Comparison of ENCODE assay signal across 8 cellular contexts in genomic region chr1:154329551-154330131, GRCh38. TPM values are rescaled to one million over a fixed set of nuclear protein-coding genes. Genes with fewer than 3 reads are reported as not detected.
DNase-seq lines count a peak whose midpoint lies in the region; ATAC-seq and TF ChIP-seq lines count a peak whose summit lies in the region.

No MANE protein-coding gene starts in this region.

- CTCF ChIA-PET in SK-N-SH (lab: Yijun Ruan, JAX): interaction anchor here (0.6 to 6.3 kb wide), 10 partner anchors 6 to 150 kb away, joined by 3 to 99 read pairs (median 5); partner anchors contain the start of gene HAX1
- CTCF ChIA-PET in activated CD8-positive, alpha-beta T cell treated with anti-CD3 and anti-CD28 coated beads for 36 hours (lab: Charles Lee): interaction anchor here (0.6 to 7.7 kb wide), 13 partner anchors 10 to 230 kb away, joined by 3 to 214 read pairs (median 3); no protein-coding TSS in a partner anchor

- H3F3A ChIP-seq in SK-N-SH (replicated peaks; ENCODE audit: insufficient read depth): peaks cover 9% of the 10 kb centered on the region

- no peaks in the 10 kb centered on the region for H3K9me2 ChIP-seq in SK-N-SH

- WGBS in SK-N-SH (ENCODE audit: low lambda C conversion rate): 89% methylated on average over 7 of the region's 7 CpGs
- WGBS in gastroesophageal sphincter (ENCODE audit: low coverage in 1 of 2), 2 donors: 54% methylated on average over 3 of the region's 7 CpGs; no CpG with 5 or more reads in 1 of the 2 donors

- DNase-seq in SK-N-SH (peak; percentile 26), KBM-7 (no peak), cardiac septum (ENCODE audit: low spot score) (no peak), Kasumi-1 (lab: John Stamatoyannopoulos, UW) (no peak)
- DNase-seq in activated CD8-positive, alpha-beta T cell treated with anti-CD3 and anti-CD28 coated beads for 36 hours: peak; percentile 71
- DNase-seq in stimulated activated naive CD8-positive, alpha-beta T cell treated with anti-CD3 and anti-CD28 coated beads, Interleukin-15, amount 100 ng/mL, for 72 hours: peak in 1 of 2 donors; percentile 34

- peaks cover 21 to 32% of the 10 kb centered on the region in 2 experiments; a peak in 3 of 4 replicates for H3K4me1 ChIP-seq in SK-N-SH (ENCODE audit: control insufficient read depth in 1 of 2, insufficient read depth in 2 of 2, low read depth in 1 of 2, low read length in 1 of 2)
- peaks cover 13 to 85% (median 35%) of the 10 kb centered on the region in 3 donors for H3K4me1 ChIP-seq in gastroesophageal sphincter

- no peaks in the 10 kb centered on the region for H3K27me3 Mint-ChIP-seq in activated CD8-positive, alpha-beta T cell treated with anti-CD3 and anti-CD28 coated beads for 36 hours
- H3K27me3 Mint-ChIP-seq in stimulated activated naive CD8-positive, alpha-beta T cell treated with anti-CD3 and anti-CD28 coated beads, Interleukin-15, amount 100 ng/mL, for 72 hours: no peaks in the 10 kb centered on the region

- H3K4me1 Mint-ChIP-seq in activated CD8-positive, alpha-beta T cell treated with anti-CD3 and anti-CD28 coated beads for 36 hours (ENCODE audit: low read depth): peaks cover 58% of the 10 kb centered on the region
- peaks cover 74% of the 10 kb centered on the region for H3K4me1 Mint-ChIP-seq in stimulated activated naive CD8-positive, alpha-beta T cell treated with anti-CD3 and anti-CD28 coated beads, Interleukin-15, amount 100 ng/mL, for 72 hours

- no peak for ATAC-seq in SK-N-SH treated with all-trans-retinoic acid at 6 μM for 48 hours
- peak; percentile 22 for ATAC-seq in activated CD8-positive, alpha-beta T cell treated with anti-CD3 and anti-CD28 coated beads for 36 hours
- ATAC-seq in gastroesophageal sphincter: no peak
- peak; percentile 14 for ATAC-seq in stimulated activated naive CD8-positive, alpha-beta T cell treated with anti-CD3 and anti-CD28 coated beads, Interleukin-15, amount 100 ng/mL, for 72 hours

- no peak for TF ChIP-seq POLR2A in gastroesophageal sphincter (IDR thresholded peaks at IDR 0.05)

- POLR2A ChIA-PET in SK-N-SH (lab: Yijun Ruan, JAX): interaction anchor here (0.9 kb wide), 1 partner anchor 23 kb away, joined by 3 read pairs; no protein-coding TSS in a partner anchor
- POLR2A ChIA-PET in activated CD8-positive, alpha-beta T cell treated with anti-CD3 and anti-CD28 coated beads for 36 hours (lab: Charles Lee): interaction anchor here (0.8 to 4.0 kb wide), 6 partner anchors 14 to 722 kb away, joined by 3 to 27 read pairs (median 3); partner anchors contain the start of gene ADAM15

- H3K9me3 Mint-ChIP-seq in activated CD8-positive, alpha-beta T cell treated with anti-CD3 and anti-CD28 coated beads for 36 hours: no peaks in the 10 kb centered on the region
- no peaks in the 10 kb centered on the region for H3K9me3 Mint-ChIP-seq in stimulated activated naive CD8-positive, alpha-beta T cell treated with anti-CD3 and anti-CD28 coated beads, Interleukin-15, amount 100 ng/mL, for 72 hours

- H3K27ac ChIP-seq in SK-N-SH (ENCODE audit: low read depth in 2 of 2, low read length in 1 of 2) (no peak overlapping the region), gastroesophageal sphincter (peak overlapping the region; percentile 89 to 100 (median 96))

- intact Hi-C loops in activated CD8-positive, alpha-beta T cell treated with anti-CD3 and anti-CD28 coated beads for 36 hours (cut with micrococcal nuclease): loop anchor here (5.0 kb wide), 1 partner anchor 147 kb away; no protein-coding TSS in a partner anchor
- intact Hi-C loops in cardiac septum (cut with DNase I): no loop called here

- TF ChIP-seq RAD21 in SK-N-SH (IDR thresholded peaks at IDR 0.05; ENCODE audit: low read length): no peak

- H3K4me2 ChIP-seq in SK-N-SH: peak overlapping the region; percentile 91; the same call in 1 of the 2 replicates

- H3K9ac ChIP-seq in SK-N-SH: no peak overlapping the region

- no peak overlapping the region for H3K4me3 ChIP-seq in SK-N-SH (ENCODE audit: low read depth in 2 of 2, low read length in 1 of 2)
- H3K4me3 ChIP-seq in gastroesophageal sphincter: peak overlapping the region; percentile 64 to 99

- no peak for TF ChIP-seq EP300 in SK-N-SH (IDR thresholded peaks at IDR 0.05; ENCODE audit: borderline replicate concordance in 1 of 2, low read depth in 1 of 2, low read length in 1 of 2)
- TF ChIP-seq EP300 in gastroesophageal sphincter (IDR thresholded peaks at IDR 0.05): no peak

- H4K20me1 ChIP-seq in SK-N-SH (ENCODE audit: insufficient read depth): peaks cover 20% of the 10 kb centered on the region

- in situ Hi-C loops in KBM-7 (cut with MboI; ENCODE audit: low pct_unique_long_range_greater_than_20kb, low sequenced_read_pairs): no loop called here

- H3K27me3 ChIP-seq in SK-N-SH (ENCODE audit: insufficient read depth) (no peaks in the 10 kb centered on the region), gastroesophageal sphincter (no peaks in the 10 kb centered on the region)

- no peak overlapping the region for H2AFZ ChIP-seq in SK-N-SH (ENCODE audit: low read depth)

- TF ChIP-seq CTCF in SK-N-SH (IDR thresholded peaks at IDR 0.05): no peak
- no peak for TF ChIP-seq CTCF in activated CD8-positive, alpha-beta T cell treated with anti-CD3 and anti-CD28 coated beads for 36 hours (IDR thresholded peaks at IDR 0.05)
- no peak for TF ChIP-seq CTCF in gastroesophageal sphincter (IDR thresholded peaks at IDR 0.05)

- H3K36me3 Mint-ChIP-seq in activated CD8-positive, alpha-beta T cell treated with anti-CD3 and anti-CD28 coated beads for 36 hours (ENCODE audit: low read depth): peaks cover 28% of the 10 kb centered on the region

- H3K4me3 Mint-ChIP-seq in activated CD8-positive, alpha-beta T cell treated with anti-CD3 and anti-CD28 coated beads for 36 hours: peak overlapping the region; percentile 75
- peak overlapping the region; percentile 88 to 98 for H3K4me3 Mint-ChIP-seq in stimulated activated naive CD8-positive, alpha-beta T cell treated with anti-CD3 and anti-CD28 coated beads, Interleukin-15, amount 100 ng/mL, for 72 hours

- H3K9me3 ChIP-seq in SK-N-SH: no peaks in the 10 kb centered on the region
- H3K9me3 ChIP-seq in gastroesophageal sphincter: no peaks in the 10 kb centered on the region

- peaks cover 24 to 36% of the 10 kb centered on the region in 2 experiments for H3K36me3 ChIP-seq in SK-N-SH (replicated peaks in 1 of 2; ENCODE audit: control insufficient read depth in 1 of 2, insufficient read depth in 2 of 2, low read length in 1 of 2)
- peaks cover 0 to 47% of the 10 kb centered on the region in 2 donors for H3K36me3 ChIP-seq in gastroesophageal sphincter

- peak overlapping the region; percentile 89 for H3K27ac Mint-ChIP-seq in activated CD8-positive, alpha-beta T cell treated with anti-CD3 and anti-CD28 coated beads for 36 hours
- peak overlapping the region; percentile 38 to 86 for H3K27ac Mint-ChIP-seq in stimulated activated naive CD8-positive, alpha-beta T cell treated with anti-CD3 and anti-CD28 coated beads, Interleukin-15, amount 100 ng/mL, for 72 hours

- peaks cover 38% of the 10 kb centered on the region for H3K79me2 ChIP-seq in SK-N-SH (ENCODE audit: insufficient read depth)

TF ChIP-seq in SK-N-SH, 30 proteins besides CTCF, POLR2A, EP300 and RAD21:
- TF ChIP-seq YY1 (IDR thresholded peaks at IDR 0.05; ENCODE audit: low read depth) (no peak), GABPA (IDR thresholded peaks at IDR 0.05; ENCODE audit: low read depth) (no peak), RCOR1 (IDR thresholded peaks at IDR 0.05; ENCODE audit: low read length) (no peak)

TF ChIP-seq in SK-N-SH treated with all-trans-retinoic acid at 6 μM for 48 hours, 23 proteins besides CTCF, POLR2A, EP300 and RAD21:
- no peak for TF ChIP-seq BACH2 (CRISPR knock-in tag; IDR thresholded peaks at IDR 0.05; ENCODE audit: borderline replicate concordance)

RNA-seq across cellular contexts. Expression of gene ATP8B2, which starts 4.3 kb away (rescaled TPM):
- polyA plus RNA-seq in SK-N-SH (2012; rRNA removed): 42.7 and 50.7 TPM in 2 replicates
- 29.9 and 42.8 TPM in 2 replicates for polyA plus RNA-seq in SK-N-SH (2012; cell fraction: cytosol; rRNA removed)
- polyA plus RNA-seq in SK-N-SH (2012; cell fraction: nucleus; rRNA removed): 71.3 and 72.5 TPM in 2 replicates
- 10 to 100 TPM; 52.2 to 54.7 TPM for total RNA-seq in activated CD8-positive, alpha-beta T cell treated with anti-CD3 and anti-CD28 coated beads for 36 hours
- 100 to 1,000 TPM; 107 to 175 (median 131) TPM for total RNA-seq in gastroesophageal sphincter
- total RNA-seq in cardiac septum: 22.5 TPM

RNA-seq across cellular contexts. Expression of gene AQP10, which starts 8.7 kb away (rescaled TPM):
- 0.02 and 0.13 TPM in 2 replicates for polyA plus RNA-seq in SK-N-SH (2012; rRNA removed)
- polyA plus RNA-seq in SK-N-SH (2012; cell fraction: cytosol; rRNA removed): 0.01 and 0.09 TPM in 2 replicates
- polyA plus RNA-seq in SK-N-SH (2012; cell fraction: nucleus; rRNA removed): 0.04 and 0.09 TPM in 2 replicates
- under 1 TPM in 1 of 2 experiments, not detected in 1; 0.14 TPM for total RNA-seq in activated CD8-positive, alpha-beta T cell treated with anti-CD3 and anti-CD28 coated beads for 36 hours
- total RNA-seq in gastroesophageal sphincter (1 to 10 TPM in 1 of 4 donors, under 1 TPM in 1, not detected in 2; 0.12 to 1.1 TPM), cardiac septum (0.70 TPM)

RNA-seq across cellular contexts. Expression of gene HAX1, which starts 57.2 kb away (rescaled TPM):
- 74.1 and 106 TPM in 2 replicates for polyA plus RNA-seq in SK-N-SH (2012; rRNA removed)
- polyA plus RNA-seq in SK-N-SH (2012; cell fraction: cytosol; rRNA removed): 69.9 and 85.7 TPM in 2 replicates
- polyA plus RNA-seq in SK-N-SH (2012; cell fraction: nucleus; rRNA removed): 88.9 and 96.0 TPM in 2 replicates
- total RNA-seq in activated CD8-positive, alpha-beta T cell treated with anti-CD3 and anti-CD28 coated beads for 36 hours: 100 to 1,000 TPM; 163 to 170 TPM
- total RNA-seq in gastroesophageal sphincter (100 to 1,000 TPM in 3 of 4 donors, 10 to 100 TPM in 1; 86.7 to 128 (median 120) TPM), cardiac septum (132 TPM)

Comparison
In these comparisons a context has a peak if more than half of its experiments do, and no peak if none do; other contexts are left out.
1. DNase-seq: peak in SK-N-SH (single experiment) and activated CD8-positive, alpha-beta T cell treated with anti-CD3 and anti-CD28 coated beads for 36 hours (single experiment); none in KBM-7 (single experiment), cardiac septum (single experiment) and Kasumi-1 (0 of 2).
2. H3K27ac ChIP-seq: peak in gastroesophageal sphincter (4 of 4); none in SK-N-SH (0 of 2).
3. H3K4me3 ChIP-seq: peak in gastroesophageal sphincter (2 of 2); none in SK-N-SH (0 of 2).
4. ATAC-seq: peak in activated CD8-positive, alpha-beta T cell treated with anti-CD3 and anti-CD28 coated beads for 36 hours (single experiment) and stimulated activated naive CD8-positive, alpha-beta T cell treated with anti-CD3 and anti-CD28 coated beads, Interleukin-15, amount 100 ng/mL, for 72 hours (single experiment); none in SK-N-SH treated with all-trans-retinoic acid at 6 μM for 48 hours (single experiment) and gastroesophageal sphincter (single experiment).